Comparison of ENCODE assay signal across 8 cellular contexts in genomic region chr4:140330311-140330900, GRCh38. TPM values are rescaled to one million over a fixed set of nuclear protein-coding genes. Genes with fewer than 3 reads are reported as not detected.
DNase-seq lines count a peak whose midpoint lies in the region; ATAC-seq, FAIRE-seq and TF ChIP-seq lines count a peak whose summit lies in the region.

No MANE protein-coding gene starts in this region.

- H3K4me1 ChIP-seq in BE2C (no peaks in the 10 kb centered on the region), KMS-11 (ENCODE audit: low read depth, poor library complexity, severe bottlenecking) (no peaks in the 10 kb centered on the region)

- H3K9ac ChIP-seq in KMS-11 = no peak overlapping the region

- DNase-seq in BE2C = no peak
- peak; percentile 53 for DNase-seq in astrocyte of the hippocampus (ENCODE audit: low read depth, low spot score)
- no peak for DNase-seq in left lobe of liver (ENCODE audit: low spot score)
- no peak for DNase-seq in stimulated activated naive CD4-positive, alpha-beta T cell treated with Interleukin-2 at 50 U/mL for 16 hours (lab: John Stamatoyannopoulos, UW)
- DNase-seq in RCC 7860 (ENCODE audit: low spot score) = no peak
- no peak for DNase-seq in MG63

- H3K9me3 ChIP-seq in BE2C (no peaks in the 10 kb centered on the region), MG63 (no peaks in the 10 kb centered on the region)

- no peaks in the 10 kb centered on the region for H3K79me2 ChIP-seq in KMS-11 (ENCODE audit: insufficient read depth, low read depth)

- H3K27me3 ChIP-seq in BE2C (no peaks in the 10 kb centered on the region), KMS-11 (ENCODE audit: insufficient read depth, low read depth) (no peaks in the 10 kb centered on the region), MG63 (no peaks in the 10 kb centered on the region)

- peak; percentile 63 for TF ChIP-seq CTCF in BE2C (IDR thresholded peaks at IDR 0.05; ENCODE audit: low read depth, low read length)
- TF ChIP-seq CTCF in KMS-11 (conservative IDR thresholded peaks at IDR 0.05; ENCODE audit: low read depth, low read length) = peak; percentile 70

- ATAC-seq in left lobe of liver (peak; percentile 74), HG03520 (IDR thresholded peaks at IDR 0.05; ENCODE audit: unreplicated experiment) (no peak)

- H3K27ac ChIP-seq in KMS-11 = no peak overlapping the region

- H3K4me2 ChIP-seq in KMS-11 = no peak overlapping the region

- H3K36me3 ChIP-seq in BE2C = no peaks in the 10 kb centered on the region
- H3K36me3 ChIP-seq in KMS-11 (ENCODE audit: insufficient read depth) = no peaks in the 10 kb centered on the region
- no peaks in the 10 kb centered on the region for H3K36me3 ChIP-seq in MG63

- no peak overlapping the region for H3K4me3 ChIP-seq in BE2C (ENCODE audit: low read depth, low read length)
- H3K4me3 ChIP-seq in KMS-11 (IDR thresholded peaks at IDR 0.05; ENCODE audit: insufficient read depth, low read depth, low read length) = no peak overlapping the region
- no peak overlapping the region for H3K4me3 ChIP-seq in MG63

- no peak overlapping the region for H2AFZ ChIP-seq in KMS-11 (ENCODE audit: low read depth)

- no peaks in the 10 kb centered on the region for H4K20me1 ChIP-seq in KMS-11 (ENCODE audit: insufficient read depth)

- no peak for FAIRE-seq in RCC 7860 (lab: Jason Lieb, UNC)

RNA-seq across cellular contexts. Expression of gene SCOC, which starts 43.0 kb away (rescaled TPM):
- polyA plus RNA-seq in BE2C (2012; ENCODE audit: insufficient read depth, insufficient read length, low read depth) = 24.6 TPM
- total RNA-seq in left lobe of liver = 18.5 TPM
- total RNA-seq in MG63 (2014; rRNA removed; shearing (Covaris generic); ENCODE audit: low replicate concordance) = 46.4 and 87.3 TPM in 2 replicates
